1 cellular context compared by ENCODE assay signal in the genomic region with DNA sequence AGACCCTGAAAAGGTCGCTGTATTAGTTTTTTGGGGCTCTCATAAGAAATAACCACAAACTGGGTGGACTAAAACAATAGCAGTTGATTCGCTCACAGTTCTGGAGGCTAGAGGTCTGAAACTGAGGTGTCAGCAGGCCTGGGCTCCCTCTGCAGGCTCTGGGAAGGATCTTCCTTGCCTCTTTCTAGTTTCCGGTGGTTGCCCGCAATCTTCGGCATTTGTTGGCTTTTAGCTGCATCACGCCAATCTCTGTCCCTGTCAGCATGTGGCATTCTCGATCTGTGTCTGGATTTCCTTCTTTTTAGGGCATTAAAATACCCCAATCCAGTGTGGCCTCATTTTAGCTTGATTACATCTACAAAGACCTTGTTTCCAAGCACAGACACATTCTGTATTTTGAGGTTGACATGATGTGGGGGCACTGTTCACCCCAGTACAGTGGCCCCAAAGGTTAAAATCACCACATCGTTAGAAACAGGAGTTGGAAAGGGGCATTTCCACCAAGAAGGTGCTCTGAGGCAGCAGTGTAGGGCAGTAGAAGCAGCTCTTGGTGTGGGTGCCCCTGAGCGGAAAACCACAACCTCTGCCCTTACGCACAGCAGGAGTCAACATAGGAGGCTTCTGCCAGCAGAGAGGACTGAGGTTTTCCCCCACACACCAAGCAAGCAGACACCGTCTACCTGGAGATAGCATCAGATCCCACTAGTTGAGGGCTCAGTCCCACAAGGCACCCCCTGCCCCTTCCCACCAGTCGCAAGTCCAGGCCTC.
TF ChIP-seq lines count a peak whose summit lies in the region.

No MANE protein-coding gene starts in this region.

TF ChIP-seq in H1, 55 proteins besides CTCF, POLR2A, EP300 and RAD21:
- no peak for TF ChIP-seq CTBP2 (IDR thresholded peaks at IDR 0.05; ENCODE audit: borderline replicate concordance, insufficient read depth, insufficient read length, low read length)
- no peak for TF ChIP-seq RFX5 (IDR thresholded peaks at IDR 0.05; ENCODE audit: borderline replicate concordance, low read depth, low read length)
- TF ChIP-seq BRCA1 (IDR thresholded peaks at IDR 0.05; ENCODE audit: low read depth, low read length) = no peak
- TF ChIP-seq TEAD4 (IDR thresholded peaks at IDR 0.05; ENCODE audit: low read depth, low read length) = no peak
- TF ChIP-seq, protein P1, sequence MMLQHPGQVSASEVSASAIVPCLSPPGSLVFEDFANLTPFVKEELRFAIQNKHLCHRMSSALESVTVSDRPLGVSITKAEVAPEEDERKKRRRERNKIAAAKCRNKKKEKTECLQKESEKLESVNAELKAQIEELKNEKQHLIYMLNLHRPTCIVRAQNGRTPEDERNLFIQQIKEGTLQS (IDR thresholded peaks at IDR 0.05; ENCODE audit: insufficient read depth, low read depth, low read length) = no peak
- no peak for TF ChIP-seq SIX5 (IDR thresholded peaks at IDR 0.05; ENCODE audit: low read depth, low read length)
- TF ChIP-seq SP1 (IDR thresholded peaks at IDR 0.05; ENCODE audit: low read depth, low read length) = no peak
- TF ChIP-seq SP4 (IDR thresholded peaks at IDR 0.05; ENCODE audit: low read length) = no peak
- TF ChIP-seq NANOG (IDR thresholded peaks at IDR 0.05; ENCODE audit: insufficient read depth, low read depth, low read length, poor library complexity, severe bottlenecking) = no peak
